Comparison of ENCODE assay signal across 1 cellular context in genomic region chr9:36162211-36162610, GRCh38.
TF ChIP-seq lines count a peak whose summit lies in the region.

No MANE protein-coding gene starts in this region.

TF ChIP-seq in WTC11, 78 proteins besides CTCF, POLR2A, EP300 and RAD21:
- TF ChIP-seq, protein P1, sequence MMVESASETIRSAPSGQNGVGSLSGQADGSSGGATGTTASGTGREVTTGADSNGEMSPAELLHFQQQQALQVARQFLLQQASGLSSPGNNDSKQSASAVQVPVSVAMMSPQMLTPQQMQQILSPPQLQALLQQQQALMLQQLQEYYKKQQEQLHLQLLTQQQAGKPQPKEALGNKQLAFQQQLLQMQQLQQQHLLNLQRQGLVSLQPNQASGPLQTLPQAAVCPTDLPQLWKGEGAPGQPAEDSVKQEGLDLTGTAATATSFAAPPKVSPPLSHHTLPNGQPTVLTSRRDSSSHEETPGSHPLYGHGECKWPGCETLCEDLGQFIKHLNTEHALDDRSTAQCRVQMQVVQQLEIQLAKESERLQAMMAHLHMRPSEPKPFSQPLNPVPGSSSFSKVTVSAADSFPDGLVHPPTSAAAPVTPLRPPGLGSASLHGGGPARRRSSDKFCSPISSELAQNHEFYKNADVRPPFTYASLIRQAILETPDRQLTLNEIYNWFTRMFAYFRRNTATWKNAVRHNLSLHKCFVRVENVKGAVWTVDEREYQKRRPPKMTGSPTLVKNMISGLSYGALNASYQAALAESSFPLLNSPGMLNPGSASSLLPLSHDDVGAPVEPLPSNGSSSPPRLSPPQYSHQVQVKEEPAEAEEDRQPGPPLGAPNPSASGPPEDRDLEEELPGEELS (CRISPR knock-in tag; IDR thresholded peaks at IDR 0.05), result no peak
- TF ChIP-seq NR3C1 (CRISPR knock-in tag; conservative IDR thresholded peaks at IDR 0.05; ENCODE audit: low read depth) (no peak), JUN (CRISPR knock-in tag; IDR thresholded peaks at IDR 0.05) (no peak), NFYB (CRISPR knock-in tag; conservative IDR thresholded peaks at IDR 0.05; ENCODE audit: low read depth) (no peak), ZNF263 (CRISPR knock-in tag; IDR thresholded peaks at IDR 0.05; ENCODE audit: low read depth) (no peak)
